In genomic region chr5:168076561-168076991, GRCh38 we compare ENCODE assay signal across 8 cellular contexts.
DNase-seq lines count a peak whose midpoint lies in the region; ATAC-seq and TF ChIP-seq lines count a peak whose summit lies in the region.

No MANE protein-coding gene starts in this region.

- H3K9ac ChIP-seq in endodermal cell (ENCODE audit: extremely low read depth, low read length, poor library complexity, severe bottlenecking) = no peak overlapping the region

- H3K9me3 ChIP-seq in MG63 (no peaks in the 10 kb centered on the region; the same call in 1 of the 2 replicates), endodermal cell (ENCODE audit: control insufficient read depth, low read length) (no peaks in the 10 kb centered on the region)

- H3K4me1 ChIP-seq in endodermal cell (ENCODE audit: control insufficient read depth, insufficient read depth, low read length) = no peaks in the 10 kb centered on the region

- peak; percentile 88 for TF ChIP-seq CTCF in endodermal cell (conservative IDR thresholded peaks at IDR 0.05)

- no peaks in the 10 kb centered on the region for H3K4me1 Mint-ChIP-seq in endodermal cell

- no peak overlapping the region for H3K27ac Mint-ChIP-seq in endodermal cell

- 0 to 29% methylated on average over 1 to 2 of the region's 2 CpGs for WGBS in endodermal cell (ENCODE audit: insufficient coverage in 1 of 2, insufficient read length in 1 of 2), 2 experiments

- H3K27me3 ChIP-seq in MG63 (no peaks in the 10 kb centered on the region), endodermal cell (ENCODE audit: control insufficient read depth, insufficient read depth, low read length, poor library complexity, severe bottlenecking) (no peaks in the 10 kb centered on the region)

- intact Hi-C loops in Right ventricle myocardium superior (cut with DNase I) = no loop called here
- intact Hi-C loops in cardiac septum (cut with DNase I) = no loop called here
- intact Hi-C loops in sciatic nerve (cut with DNase I) = no loop called here

- H3K36me3 ChIP-seq in MG63 (no peaks in the 10 kb centered on the region), endodermal cell (ENCODE audit: control insufficient read depth, insufficient read depth, low read length) (no peaks in the 10 kb centered on the region)

- peaks cover 4% of the 10 kb centered on the region for H3K9me3 Mint-ChIP-seq in endodermal cell

- no peak overlapping the region for H3K4me3 Mint-ChIP-seq in endodermal cell

- H3K36me3 Mint-ChIP-seq in endodermal cell (ENCODE audit: low read depth) = no peaks in the 10 kb centered on the region

- H3K27me3 Mint-ChIP-seq in endodermal cell (ENCODE audit: insufficient read depth) = peaks cover 24% of the 10 kb centered on the region

- DNase-seq in Right ventricle myocardium superior (peak; percentile 54), cardiac septum (ENCODE audit: low spot score) (no peak), MG63 (peak; percentile 47), endodermal cell (peak; percentile 93), sciatic nerve (ENCODE audit: low spot score) (peak; percentile 69), activated gamma-delta T cell treated with Interleukin-2 at 50 U/mL for 16 hours (no peak)

- H3K4me3 ChIP-seq in MG63 (no peak overlapping the region), endodermal cell (ENCODE audit: low read length) (no peak overlapping the region)

- ATAC-seq in Right ventricle myocardium superior (ENCODE audit: poor library complexity) (peak; percentile 89), sciatic nerve (peak; percentile 97), GM19463 (IDR thresholded peaks at IDR 0.05; ENCODE audit: unreplicated experiment) (no peak), GM21528 (IDR thresholded peaks at IDR 0.05; ENCODE audit: low FRiP score, unreplicated experiment) (no peak)

- no peak overlapping the region for H3K27ac ChIP-seq in endodermal cell (ENCODE audit: low read depth, low read length)

Comparison
In these comparisons a context has a peak if more than half of its experiments do, and no peak if none do; other contexts are left out.
1. DNase-seq: peak in Right ventricle myocardium superior (single experiment), MG63 (single experiment), endodermal cell (single experiment) and sciatic nerve (single experiment); none in cardiac septum (single experiment) and activated gamma-delta T cell treated with Interleukin-2 at 50 U/mL for 16 hours (single experiment).
2. ATAC-seq: peak in Right ventricle myocardium superior (single experiment) and sciatic nerve (single experiment); none in GM19463 (single experiment) and GM21528 (single experiment).